In genomic region chr16:84790291-84790690, GRCh38 we compare ENCODE assay signal across 22 cellular contexts.
"Had no signal": no experiment of that assay in that cellular context is flagged by ENCODE, and none has a peak within 500 bp of the region (broad histone marks: within the 10 kb centered on the region; RNA-seq: fewer than 3 reads in every experiment).

No MANE protein-coding gene starts in this region.

- H3K27ac ChIP-seq: ascending aorta, coronary artery, dorsolateral prefrontal cortex, gastroesophageal sphincter, right atrium auricular region, thoracic aorta, uterus had no signal

- H3K9me3 ChIP-seq: ascending aorta, gastroesophageal sphincter, right atrium auricular region, thoracic aorta, uterus had no signal

- DNase-seq: activated CD4-positive, alpha-beta T cell treated with anti-CD3 and anti-CD28 coated beads for 4 hours; activated CD4-positive, alpha-beta T cell treated with anti-CD3 and anti-CD28 coated beads, Interleukin-2, amount 50 U/mL, for 4 hours; activated CD8-positive, alpha-beta memory T cell treated with anti-CD3 and anti-CD28 coated beads for 24 hours; activated effector memory CD4-positive, alpha-beta T cell treated with Interleukin-2 at 50 U/mL for 16 hours; activated naive CD4-positive, alpha-beta T cell treated with Interleukin-2 at 50 U/mL for 16 hours; effector memory CD4-positive, alpha-beta T cell; head of caudate nucleus; hypothalamus; immature natural killer cell; naive B cell; occipital lobe; stimulated activated CD4-positive, alpha-beta T cell treated with anti-CD3 and anti-CD28 coated beads, Interleukin-12 subunit alpha, Interleukin-12 subunit beta, amount 100 ng/mL, for 4 hours; stimulated activated CD4-positive, alpha-beta T cell treated with anti-CD3 and anti-CD28 coated beads, Interleukin-4, amount 100 ng/mL, for 24 hours; trophoblast cell; uterus had no signal

- ATAC-seq: gastroesophageal sphincter; stimulated activated effector memory CD8-positive, alpha-beta T cell treated with anti-CD3 and anti-CD28 coated beads, Interleukin-12 subunit alpha, Interleukin-12 subunit beta, amount 100 ng/mL, for 72 hours had no signal

- H3K4me3 ChIP-seq: ascending aorta, coronary artery, dorsolateral prefrontal cortex, gastroesophageal sphincter, right atrium auricular region, thoracic aorta, uterus had no signal

- H3K27me3 ChIP-seq: ascending aorta, dorsolateral prefrontal cortex, gastroesophageal sphincter, right atrium auricular region, uterus had no signal

- H3K4me1 ChIP-seq: ascending aorta, uterus had no signal

- H3K36me3 ChIP-seq: ascending aorta, gastroesophageal sphincter, right atrium auricular region, thoracic aorta, uterus had no signal
